ENCODE assay signal across 17 cellular contexts in the genomic region with DNA sequence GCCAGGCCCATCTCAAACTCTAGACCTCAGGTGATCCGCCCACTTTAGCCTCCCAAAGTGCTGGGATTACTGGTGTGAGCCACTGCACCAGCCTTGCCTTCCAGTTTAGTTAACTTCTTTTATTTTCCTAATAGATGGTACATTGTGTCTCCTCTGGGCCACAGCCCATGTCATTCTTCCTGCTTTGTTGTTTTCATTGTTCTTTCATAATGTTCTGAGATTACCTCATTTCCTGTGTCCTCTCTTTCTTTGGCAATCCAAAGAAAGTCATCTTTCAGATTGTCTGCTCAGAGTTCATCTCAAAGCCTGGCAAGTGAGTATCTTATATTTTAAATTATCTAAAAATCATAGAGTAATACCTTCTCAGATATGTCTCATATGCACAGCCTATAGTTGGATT. TPM values are rescaled to one million over a fixed set of nuclear protein-coding genes. Genes with fewer than 3 reads are reported as not detected.
DNase-seq lines count a peak whose midpoint lies in the region; ATAC-seq and TF ChIP-seq lines count a peak whose summit lies in the region.
"Had no signal": no experiment of that assay in that cellular context is flagged by ENCODE, and none has a peak within 500 bp of the region (broad histone marks: within the 10 kb centered on the region; RNA-seq: fewer than 3 reads in every experiment).

Gene OLAH, plus strand, starts transcription at position 270 of the 400 bp plus-strand sequence. CDS start 3,346 bp downstream, outside the sequence.

- peaks cover 2% of the 10 kb centered on the region for H3K36me3 Mint-ChIP-seq in activated T-helper 1 cell treated with anti-CD3 and anti-CD28 coated beads, Interleukin-12 subunit alpha, Interleukin-12 subunit beta, Interleukin-2, Interleukin-4 antibody, amounts not matched to agents 30 ng/mL and 10 ng/mL and 1 ng/mL, durations not matched to agents 14 hours and 24 hours and 36 hours (ENCODE audit: low read depth)
- no peaks in the 10 kb centered on the region for H3K36me3 Mint-ChIP-seq in WTC11
- no peaks in the 10 kb centered on the region for H3K36me3 Mint-ChIP-seq in stimulated activated memory B cell treated with anti-CD40 and anti-IgM and Interleukin-4, amounts not matched to agents 10 μg/mL and 1 μg/mL and 100 μg/mL, for 72 hours
- H3K36me3 Mint-ChIP-seq: CD8-positive, alpha-beta memory T cell had no signal

- no peak for TF ChIP-seq CTCF in fibroblast of pulmonary artery (IDR thresholded peaks at IDR 0.05; ENCODE audit: low read length, missing control alignments)
- TF ChIP-seq CTCF in WTC11 (IDR thresholded peaks at IDR 0.05): no peak

- H3K27ac Mint-ChIP-seq in activated T-helper 1 cell treated with anti-CD3 and anti-CD28 coated beads, Interleukin-12 subunit alpha, Interleukin-12 subunit beta, Interleukin-2, Interleukin-4 antibody, amounts not matched to agents 30 ng/mL and 10 ng/mL and 1 ng/mL, durations not matched to agents 14 hours and 24 hours and 36 hours: peak within 1 kb of the TSS; percentile 71
- H3K27ac Mint-ChIP-seq in WTC11: no peak within 1 kb of the TSS
- H3K27ac Mint-ChIP-seq in stimulated activated memory B cell treated with anti-CD40 and anti-IgM and Interleukin-4, amounts not matched to agents 10 μg/mL and 1 μg/mL and 100 μg/mL, for 72 hours: no peak within 1 kb of the TSS

- no peak within 1 kb of the TSS for H3K4me3 ChIP-seq in fibroblast of pulmonary artery (replicated peaks; ENCODE audit: low read depth, low read length)
- H3K4me3 ChIP-seq: gastrocnemius medialis, uterus had no signal

- DNase-seq in NOMO-1 (lab: John Stamatoyannopoulos, UW; ENCODE audit: unreplicated experiment in 2 of 2): peak; percentile 12 to 35
- DNase-seq in NOMO-1 treated with dmso at 0.1 percent for 144 hours (lab: John Stamatoyannopoulos, UW; ENCODE audit: unreplicated experiment): no peak
- DNase-seq in HCEC 1CT: peak; percentile 2
- no peak for DNase-seq in activated T-helper 1 cell treated with anti-CD3 and anti-CD28 coated beads, Interleukin-12 subunit alpha, Interleukin-12 subunit beta, Interleukin-2, Interleukin-4 antibody, amounts not matched to agents 30 ng/mL and 10 ng/mL and 1 ng/mL, durations not matched to agents 14 hours and 24 hours and 36 hours (ENCODE audit: low spot score)
- peak; percentile 24 for DNase-seq in fibroblast of pulmonary artery (ENCODE audit: low read depth)
- DNase-seq in WTC11 (ENCODE audit: low spot score): no peak
- DNase-seq: 8988T; CD8-positive, alpha-beta memory T cell; gastrocnemius medialis; GDM1; NCI-H1048; right cardiac atrium; stimulated activated CD4-positive, alpha-beta T cell treated with anti-CD3 and anti-CD28 coated beads, Interleukin-4, amount 100 ng/mL, for 4 hours; uterus had no signal

- ATAC-seq in WTC11 (no peak), GM19463 (IDR thresholded peaks at IDR 0.05; ENCODE audit: unreplicated experiment) (no peak)
- ATAC-seq in stimulated activated memory B cell treated with anti-CD40 and anti-IgM and Interleukin-4, amounts not matched to agents 10 μg/mL and 1 μg/mL and 100 μg/mL, for 72 hours: no peak
- ATAC-seq: gastrocnemius medialis, right cardiac atrium had no signal

- intact Hi-C loops in activated T-helper 1 cell treated with anti-CD3 and anti-CD28 coated beads, Interleukin-12 subunit alpha, Interleukin-12 subunit beta, Interleukin-2, Interleukin-4 antibody, amounts not matched to agents 30 ng/mL and 10 ng/mL and 1 ng/mL, durations not matched to agents 14 hours and 24 hours and 36 hours (cut with micrococcal nuclease): no loop called here

- peaks cover 32% of the 10 kb centered on the region for H3K4me1 Mint-ChIP-seq in activated T-helper 1 cell treated with anti-CD3 and anti-CD28 coated beads, Interleukin-12 subunit alpha, Interleukin-12 subunit beta, Interleukin-2, Interleukin-4 antibody, amounts not matched to agents 30 ng/mL and 10 ng/mL and 1 ng/mL, durations not matched to agents 14 hours and 24 hours and 36 hours (ENCODE audit: low read depth)
- H3K4me1 Mint-ChIP-seq in WTC11: peaks cover 16% of the 10 kb centered on the region
- no peaks in the 10 kb centered on the region for H3K4me1 Mint-ChIP-seq in stimulated activated memory B cell treated with anti-CD40 and anti-IgM and Interleukin-4, amounts not matched to agents 10 μg/mL and 1 μg/mL and 100 μg/mL, for 72 hours

- CTCF ChIA-PET in WTC11 (lab: Charles Lee): no interaction called here

- peak within 1 kb of the TSS; percentile 15 for H3K4me3 Mint-ChIP-seq in activated T-helper 1 cell treated with anti-CD3 and anti-CD28 coated beads, Interleukin-12 subunit alpha, Interleukin-12 subunit beta, Interleukin-2, Interleukin-4 antibody, amounts not matched to agents 30 ng/mL and 10 ng/mL and 1 ng/mL, durations not matched to agents 14 hours and 24 hours and 36 hours
- H3K4me3 Mint-ChIP-seq in WTC11: no peak within 1 kb of the TSS
- H3K4me3 Mint-ChIP-seq in stimulated activated memory B cell treated with anti-CD40 and anti-IgM and Interleukin-4, amounts not matched to agents 10 μg/mL and 1 μg/mL and 100 μg/mL, for 72 hours: no peak within 1 kb of the TSS
- H3K4me3 Mint-ChIP-seq: CD8-positive, alpha-beta memory T cell had no signal

- POLR2A ChIA-PET in WTC11 (lab: Charles Lee): no interaction called here

- peaks cover 4% of the 10 kb centered on the region for H3K9me3 Mint-ChIP-seq in activated T-helper 1 cell treated with anti-CD3 and anti-CD28 coated beads, Interleukin-12 subunit alpha, Interleukin-12 subunit beta, Interleukin-2, Interleukin-4 antibody, amounts not matched to agents 30 ng/mL and 10 ng/mL and 1 ng/mL, durations not matched to agents 14 hours and 24 hours and 36 hours
- H3K9me3 Mint-ChIP-seq in WTC11: peaks cover 8% of the 10 kb centered on the region
- peaks cover 3% of the 10 kb centered on the region for H3K9me3 Mint-ChIP-seq in stimulated activated memory B cell treated with anti-CD40 and anti-IgM and Interleukin-4, amounts not matched to agents 10 μg/mL and 1 μg/mL and 100 μg/mL, for 72 hours
- H3K9me3 Mint-ChIP-seq: CD8-positive, alpha-beta memory T cell had no signal

- no peaks in the 10 kb centered on the region for H3K27me3 Mint-ChIP-seq in activated T-helper 1 cell treated with anti-CD3 and anti-CD28 coated beads, Interleukin-12 subunit alpha, Interleukin-12 subunit beta, Interleukin-2, Interleukin-4 antibody, amounts not matched to agents 30 ng/mL and 10 ng/mL and 1 ng/mL, durations not matched to agents 14 hours and 24 hours and 36 hours (ENCODE audit: insufficient read depth)
- H3K27me3 Mint-ChIP-seq in WTC11 (ENCODE audit: low read depth): no peaks in the 10 kb centered on the region
- H3K27me3 Mint-ChIP-seq in stimulated activated memory B cell treated with anti-CD40 and anti-IgM and Interleukin-4, amounts not matched to agents 10 μg/mL and 1 μg/mL and 100 μg/mL, for 72 hours: no peaks in the 10 kb centered on the region

TF ChIP-seq in WTC11, 78 proteins besides CTCF, POLR2A, EP300 and RAD21 (continues in another document):
- TF ChIP-seq IRF2 (CRISPR knock-in tag; IDR thresholded peaks at IDR 0.05; ENCODE audit: borderline replicate concordance, low read depth) (no peak), NFATC4 (CRISPR knock-in tag; IDR thresholded peaks at IDR 0.05) (no peak), FOXP4 (CRISPR knock-in tag; IDR thresholded peaks at IDR 0.05) (no peak), GABPB1 (CRISPR knock-in tag; IDR thresholded peaks at IDR 0.05) (no peak), ESRRA (CRISPR knock-in tag; IDR thresholded peaks at IDR 0.05; ENCODE audit: borderline replicate concordance) (no peak)
- TF ChIP-seq, protein P1, sequence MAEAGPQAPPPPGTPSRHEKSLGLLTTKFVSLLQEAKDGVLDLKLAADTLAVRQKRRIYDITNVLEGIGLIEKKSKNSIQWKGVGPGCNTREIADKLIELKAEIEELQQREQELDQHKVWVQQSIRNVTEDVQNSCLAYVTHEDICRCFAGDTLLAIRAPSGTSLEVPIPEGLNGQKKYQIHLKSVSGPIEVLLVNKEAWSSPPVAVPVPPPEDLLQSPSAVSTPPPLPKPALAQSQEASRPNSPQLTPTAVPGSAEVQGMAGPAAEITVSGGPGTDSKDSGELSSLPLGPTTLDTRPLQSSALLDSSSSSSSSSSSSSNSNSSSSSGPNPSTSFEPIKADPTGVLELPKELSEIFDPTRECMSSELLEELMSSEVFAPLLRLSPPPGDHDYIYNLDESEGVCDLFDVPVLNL (CRISPR knock-in tag; IDR thresholded peaks at IDR 0.05; ENCODE audit: borderline replicate concordance, low read depth): no peak
- TF ChIP-seq, protein P2, sequence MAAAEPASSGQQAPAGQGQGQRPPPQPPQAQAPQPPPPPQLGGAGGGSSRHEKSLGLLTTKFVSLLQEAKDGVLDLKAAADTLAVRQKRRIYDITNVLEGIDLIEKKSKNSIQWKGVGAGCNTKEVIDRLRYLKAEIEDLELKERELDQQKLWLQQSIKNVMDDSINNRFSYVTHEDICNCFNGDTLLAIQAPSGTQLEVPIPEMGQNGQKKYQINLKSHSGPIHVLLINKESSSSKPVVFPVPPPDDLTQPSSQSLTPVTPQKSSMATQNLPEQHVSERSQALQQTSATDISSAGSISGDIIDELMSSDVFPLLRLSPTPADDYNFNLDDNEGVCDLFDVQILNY (CRISPR knock-in tag; IDR thresholded peaks at IDR 0.05): no peak

RNA-seq across cellular contexts. Expression of gene OLAH, which starts in this region (rescaled TPM):
- total RNA-seq in activated T-helper 1 cell treated with anti-CD3 and anti-CD28 coated beads, Interleukin-12 subunit alpha, Interleukin-12 subunit beta, Interleukin-2, Interleukin-4 antibody, amounts not matched to agents 30 ng/mL and 10 ng/mL and 1 ng/mL, durations not matched to agents 14 hours and 24 hours and 36 hours: 0.44 and 0.88 TPM in 2 replicates
- total RNA-seq in WTC11 (2021): not detected in 3 replicates
- total RNA-seq: CD8-positive, alpha-beta memory T cell; SK-MEL-5 had no signal

Comparison
In these comparisons a context has a peak if more than half of its experiments do, and no peak if none do; other contexts are left out.
1. DNase-seq: peak in NOMO-1 (2 of 2), HCEC 1CT (single experiment) and fibroblast of pulmonary artery (single experiment); none in NOMO-1 treated with dmso at 0.1 percent for 144 hours (single experiment), activated T-helper 1 cell treated with anti-CD3 and anti-CD28 coated beads, Interleukin-12 subunit alpha, Interleukin-12 subunit beta, Interleukin-2, Interleukin-4 antibody, amounts not matched to agents 30 ng/mL and 10 ng/mL and 1 ng/mL, durations not matched to agents 14 hours and 24 hours and 36 hours (single experiment) and WTC11 (single experiment).